ENCODE assay signal across 11 cellular contexts in the genomic region with DNA sequence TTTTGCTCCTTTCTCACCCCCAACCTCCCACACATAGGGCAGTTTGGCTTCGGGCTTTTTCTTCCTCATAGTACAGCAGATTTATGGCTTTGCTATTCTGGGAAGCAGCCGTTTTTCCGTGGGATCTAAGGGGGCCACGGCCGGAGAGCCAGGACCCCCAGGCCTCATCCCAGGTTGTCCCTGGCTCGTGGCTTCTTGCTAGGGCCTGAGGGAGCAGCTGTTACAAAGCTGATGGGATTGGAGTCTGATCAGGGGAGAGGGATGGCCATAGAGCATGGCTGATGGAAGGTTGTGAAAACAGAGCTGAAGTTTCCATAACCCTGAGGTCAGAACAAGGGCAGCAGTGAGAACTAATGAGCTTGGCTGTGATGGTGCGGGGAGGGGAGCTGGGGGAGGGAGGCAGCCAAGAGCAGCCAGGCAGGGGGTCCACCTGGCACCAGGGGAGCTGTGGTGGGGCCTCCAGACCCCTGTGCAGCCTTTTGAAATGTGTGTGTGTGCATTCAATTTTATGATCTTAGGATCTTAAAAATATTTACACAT.
DNase-seq lines count a peak whose midpoint lies in the region; TF ChIP-seq lines count a peak whose summit lies in the region.
"Had no signal": no experiment of that assay in that cellular context is flagged by ENCODE, and none has a peak within 500 bp of the region (broad histone marks: within the 10 kb centered on the region; RNA-seq: fewer than 3 reads in every experiment).

No MANE protein-coding gene starts in this region.

- TF ChIP-seq EP300 in esophagus muscularis mucosa (IDR thresholded peaks at IDR 0.05): no peak

- H4K8ac ChIP-seq in neuronal stem cell (ENCODE audit: low read depth, low read length): no peak overlapping the region

- peak overlapping the region; percentile 66 for H3K18ac ChIP-seq in neuronal stem cell (ENCODE audit: low read length)

- H3K4me3 ChIP-seq in NT2/D1 (ENCODE audit: insufficient read length, low read depth) (no peak overlapping the region), esophagus muscularis mucosa (peak overlapping the region; percentile 2 to 39 (median 25)), neuronal stem cell (ENCODE audit: low read length in 2 of 2) (peak overlapping the region in 1 of 2 donors; percentile 47)

- no peak overlapping the region for H3K14ac ChIP-seq in neuronal stem cell (ENCODE audit: low read length)

- peak overlapping the region; percentile 47 for H3K9ac ChIP-seq in NT2/D1 (ENCODE audit: insufficient read length, low read depth)
- no peak overlapping the region for H3K9ac ChIP-seq in neuronal stem cell (ENCODE audit: low read depth, low read length, poor library complexity)

- no peak overlapping the region for H2AK5ac ChIP-seq in neuronal stem cell (ENCODE audit: low read depth, low read length)

- no TSS peak for BruUV-seq in Calu3 (replicated peaks; lab: Mats Ljungman, UMichigan)

- no peak overlapping the region for H3K4me2 ChIP-seq in neuronal stem cell (ENCODE audit: insufficient read depth, low read length, poor library complexity, severe bottlenecking)

- no peak overlapping the region for H3K27ac Mint-ChIP-seq in Calu3 (ENCODE audit: unreplicated experiment)
- no peak overlapping the region for H3K27ac Mint-ChIP-seq in immature natural killer cell
- H3K27ac Mint-ChIP-seq in activated T-helper 2 cell treated with anti-CD3 and anti-CD28 coated beads, Interferon-gamma antibody, Interleukin-2, Interleukin-4, amounts not matched to agents 10 μg/mL and 5 μg/mL and 100 μg/mL, durations not matched to agents 14 hours and 24 hours and 36 hours: no peak overlapping the region
- H3K27ac Mint-ChIP-seq: activated B cell treated with CpG ODN at 0.5 μM for 24 hours; CD4-positive, alpha-beta T cell had no signal

- H3K36me3 Mint-ChIP-seq in Calu3 (ENCODE audit: insufficient read depth, unreplicated experiment): no peaks in the 10 kb centered on the region
- no peaks in the 10 kb centered on the region for H3K36me3 Mint-ChIP-seq in immature natural killer cell
- no peaks in the 10 kb centered on the region for H3K36me3 Mint-ChIP-seq in activated T-helper 2 cell treated with anti-CD3 and anti-CD28 coated beads, Interferon-gamma antibody, Interleukin-2, Interleukin-4, amounts not matched to agents 10 μg/mL and 5 μg/mL and 100 μg/mL, durations not matched to agents 14 hours and 24 hours and 36 hours (ENCODE audit: low read depth)

- H4K91ac ChIP-seq in neuronal stem cell (ENCODE audit: low read depth, low read length, poor library complexity): no peak overlapping the region

- H2BK120ac ChIP-seq in neuronal stem cell (ENCODE audit: low read depth, low read length): no peak overlapping the region

- H2AFZ ChIP-seq in neuronal stem cell (ENCODE audit: low read length): peak overlapping the region; percentile 85

- H2BK12ac ChIP-seq in neuronal stem cell (ENCODE audit: low read length): no peak overlapping the region

- CTCF ChIA-PET in Calu3 (lab: Charles Lee): interaction anchor here (1.4 kb wide), 1 partner anchor 27 kb away, joined by 8 read pairs; no protein-coding TSS in a partner anchor

- H3K9me3 Mint-ChIP-seq in Calu3 (ENCODE audit: low read depth, unreplicated experiment): no peaks in the 10 kb centered on the region
- H3K9me3 Mint-ChIP-seq in immature natural killer cell: peaks cover 0 to 2% (median 0%) of the 10 kb centered on the region in 6 donors
- H3K9me3 Mint-ChIP-seq in activated T-helper 2 cell treated with anti-CD3 and anti-CD28 coated beads, Interferon-gamma antibody, Interleukin-2, Interleukin-4, amounts not matched to agents 10 μg/mL and 5 μg/mL and 100 μg/mL, durations not matched to agents 14 hours and 24 hours and 36 hours: no peaks in the 10 kb centered on the region
- H3K9me3 Mint-ChIP-seq: CD4-positive, alpha-beta T cell had no signal

- no peak overlapping the region for H3K27ac ChIP-seq in esophagus muscularis mucosa (replicated peaks in 1 of 4)
- no peak overlapping the region for H3K27ac ChIP-seq in neuronal stem cell (replicated peaks; ENCODE audit: low read length)

- DNase-seq in Calu3 (no peak), NT2/D1 (ENCODE audit: low read depth, low spot score) (no peak), esophagus muscularis mucosa (ENCODE audit: extremely low spot score) (no peak), neuronal stem cell (ENCODE audit: low spot score) (no peak), immature natural killer cell (no peak), cerebellar nuclear complex (lab: John Stamatoyannopoulos, UW) (no peak), KG1 (lab: John Stamatoyannopoulos, UW) (no peak)
- DNase-seq in activated T-helper 2 cell treated with anti-CD3 and anti-CD28 coated beads, Interferon-gamma antibody, Interleukin-2, Interleukin-4, amounts not matched to agents 10 μg/mL and 5 μg/mL and 100 μg/mL, durations not matched to agents 14 hours and 24 hours and 36 hours (ENCODE audit: low spot score): no peak
- DNase-seq: activated B cell treated with CpG ODN at 0.5 μM for 24 hours; CD4-positive, alpha-beta T cell; naive B cell had no signal

- peaks cover 50% of the 10 kb centered on the region for H3K27me3 Mint-ChIP-seq in Calu3 (ENCODE audit: unreplicated experiment)
- peaks cover 2 to 3% (median 2%) of the 10 kb centered on the region in 3 donors for H3K27me3 Mint-ChIP-seq in immature natural killer cell (ENCODE audit: low read depth in 3 of 3)
- no peaks in the 10 kb centered on the region for H3K27me3 Mint-ChIP-seq in activated T-helper 2 cell treated with anti-CD3 and anti-CD28 coated beads, Interferon-gamma antibody, Interleukin-2, Interleukin-4, amounts not matched to agents 10 μg/mL and 5 μg/mL and 100 μg/mL, durations not matched to agents 14 hours and 24 hours and 36 hours (ENCODE audit: low read depth)
- H3K27me3 Mint-ChIP-seq: CD4-positive, alpha-beta T cell had no signal

- peak overlapping the region; percentile 9 for H3K4me3 Mint-ChIP-seq in Calu3 (ENCODE audit: low read depth, unreplicated experiment)
- peak overlapping the region in 1 of 5 donors; percentile 23 for H3K4me3 Mint-ChIP-seq in immature natural killer cell
- H3K4me3 Mint-ChIP-seq in activated T-helper 2 cell treated with anti-CD3 and anti-CD28 coated beads, Interferon-gamma antibody, Interleukin-2, Interleukin-4, amounts not matched to agents 10 μg/mL and 5 μg/mL and 100 μg/mL, durations not matched to agents 14 hours and 24 hours and 36 hours (ENCODE audit: low read depth): no peak overlapping the region
- H3K4me3 Mint-ChIP-seq: activated B cell treated with CpG ODN at 0.5 μM for 24 hours; CD4-positive, alpha-beta T cell had no signal

- intact Hi-C loops in Calu3 (cut with micrococcal nuclease; ENCODE audit: unreplicated experiment): no loop called here
- intact Hi-C loops in esophagus muscularis mucosa (cut with DNase I): no loop called here
- intact Hi-C loops in activated T-helper 2 cell treated with anti-CD3 and anti-CD28 coated beads, Interferon-gamma antibody, Interleukin-2, Interleukin-4, amounts not matched to agents 10 μg/mL and 5 μg/mL and 100 μg/mL, durations not matched to agents 14 hours and 24 hours and 36 hours (cut with micrococcal nuclease): no loop called here

- H3K4me1 Mint-ChIP-seq in Calu3 (ENCODE audit: low read depth, unreplicated experiment) (no peaks in the 10 kb centered on the region), immature natural killer cell (peaks cover 0 to 2% of the 10 kb centered on the region in 2 donors)
- H3K4me1 Mint-ChIP-seq in activated T-helper 2 cell treated with anti-CD3 and anti-CD28 coated beads, Interferon-gamma antibody, Interleukin-2, Interleukin-4, amounts not matched to agents 10 μg/mL and 5 μg/mL and 100 μg/mL, durations not matched to agents 14 hours and 24 hours and 36 hours (ENCODE audit: low read depth): peaks cover 3% of the 10 kb centered on the region

- 45% methylated on average over 7 of the region's 7 CpGs for WGBS in esophagus muscularis mucosa
- WGBS in neuronal stem cell (ENCODE audit: extremely low coverage in 2 of 2, insufficient read length in 2 of 2, insufficient replicate concordance in 1 of 2), 2 donors: no CpG with 5 or more reads among the region's 7 CpGs

- TF ChIP-seq POLR2A in esophagus muscularis mucosa (IDR thresholded peaks at IDR 0.05; ENCODE audit: low read depth): no peak

- no peaks in the 10 kb centered on the region for H3K9me3 ChIP-seq in NT2/D1 (ENCODE audit: insufficient read depth, low read length)
- H3K9me3 ChIP-seq in esophagus muscularis mucosa: no peaks in the 10 kb centered on the region
- no peaks in the 10 kb centered on the region for H3K9me3 ChIP-seq in neuronal stem cell (replicated peaks in 1 of 2; ENCODE audit: control insufficient read depth in 2 of 2, insufficient read depth in 1 of 2, low read depth in 1 of 2, low read length in 2 of 2)

- no peak overlapping the region for H3K4ac ChIP-seq in neuronal stem cell (ENCODE audit: low read length)

- no peaks in the 10 kb centered on the region for H3K27me3 ChIP-seq in NT2/D1 (ENCODE audit: insufficient read depth, insufficient read length)
- no peaks in the 10 kb centered on the region for H3K27me3 ChIP-seq in esophagus muscularis mucosa
- H3K27me3 ChIP-seq in neuronal stem cell (ENCODE audit: control insufficient read depth in 3 of 3, insufficient read depth in 3 of 3, low read depth in 1 of 3, low read length in 3 of 3): no peaks in the 10 kb centered on the region

- H2BK5ac ChIP-seq in neuronal stem cell (ENCODE audit: low read length): no peak overlapping the region

- H2BK15ac ChIP-seq in neuronal stem cell (ENCODE audit: low read length): no peak overlapping the region

- H3K4me1 ChIP-seq in NT2/D1 (ENCODE audit: insufficient read depth, insufficient read length): peaks cover 31% of the 10 kb centered on the region
- peaks cover 0 to 6% (median 3%) of the 10 kb centered on the region in 4 donors for H3K4me1 ChIP-seq in esophagus muscularis mucosa
- peaks cover 25 to 28% of the 10 kb centered on the region in 2 donors for H3K4me1 ChIP-seq in neuronal stem cell (ENCODE audit: control insufficient read depth in 2 of 2, insufficient read depth in 1 of 2, low read depth in 1 of 2, low read length in 2 of 2)

- H3K79me1 ChIP-seq in neuronal stem cell (ENCODE audit: low read depth, low read length): no peaks in the 10 kb centered on the region

- no peaks in the 10 kb centered on the region for H3K36me3 ChIP-seq in NT2/D1 (ENCODE audit: insufficient read depth, insufficient read length, low read length)
- no peaks in the 10 kb centered on the region for H3K36me3 ChIP-seq in esophagus muscularis mucosa
- no peaks in the 10 kb centered on the region for H3K36me3 ChIP-seq in neuronal stem cell (replicated peaks in 1 of 2; ENCODE audit: control insufficient read depth in 2 of 2, insufficient read depth in 2 of 2, low read length in 2 of 2)

- TF ChIP-seq CTCF in Calu3 (IDR thresholded peaks at IDR 0.05; ENCODE audit: unreplicated experiment) (no peak), esophagus muscularis mucosa (IDR thresholded peaks at IDR 0.05) (no peak)

- H3K23ac ChIP-seq in neuronal stem cell (ENCODE audit: low read depth, low read length, poor library complexity): no peak overlapping the region
